Comparison of ENCODE assay signal across 14 cellular contexts in genomic region chr9:99359336-99359735, GRCh38.
DNase-seq lines count a peak whose midpoint lies in the region; ATAC-seq and TF ChIP-seq lines count a peak whose summit lies in the region.
"Had no signal": no experiment of that assay in that cellular context is flagged by ENCODE, and none has a peak within 500 bp of the region (broad histone marks: within the 10 kb centered on the region; RNA-seq: fewer than 3 reads in every experiment).

No MANE protein-coding gene starts in this region.

- H3K4me2 ChIP-seq in IMR-90 (ENCODE audit: low read depth, low read length) = no peak overlapping the region

- POLR2A ChIA-PET in IMR-90 (lab: Charles Lee; ENCODE audit: unreplicated experiment) = no interaction called here

- TF ChIP-seq RAD21 in IMR-90 (IDR thresholded peaks at IDR 0.05; ENCODE audit: low read length) = no peak

- no peak overlapping the region for H2BK120ac ChIP-seq in IMR-90 (ENCODE audit: low read depth, low read length)

- peaks cover 37% of the 10 kb centered on the region for H3K27me3 Mint-ChIP-seq in type B pancreatic cell

- H3K9me3 ChIP-seq in IMR-90 (ENCODE audit: control insufficient read depth, insufficient read depth, low read length) (no peaks in the 10 kb centered on the region), psoas muscle (no peaks in the 10 kb centered on the region)
- H3K9me3 ChIP-seq: HAP-1 had no signal

- H3K27ac ChIP-seq in IMR-90 (ENCODE audit: insufficient read depth, low read length) (no peak overlapping the region), psoas muscle (peak overlapping the region; percentile 85)

- H2AFZ ChIP-seq in IMR-90 (replicated peaks; ENCODE audit: low read length, poor library complexity) = peak overlapping the region; percentile 64

- H3K9ac ChIP-seq in IMR-90 (ENCODE audit: low read depth, low read length) = no peak overlapping the region

- in situ Hi-C loops in IMR-90 (cut with MboI; ENCODE audit: low sequenced_read_pairs) = no loop called here

- H4K8ac ChIP-seq in IMR-90 (ENCODE audit: low read depth in 2 of 2, low read length in 2 of 2) = no peak overlapping the region

- H3K4me1 ChIP-seq in IMR-90 (ENCODE audit: control insufficient read depth, insufficient read depth, low read length) = peaks cover 5% of the 10 kb centered on the region; the same call in 1 of the 2 replicates
- peaks cover 34% of the 10 kb centered on the region for H3K4me1 ChIP-seq in psoas muscle
- H3K4me1 ChIP-seq: HAP-1 had no signal

- no peak for ATAC-seq in IMR-90 (ENCODE audit: low read depth)
- peak; percentile 8 for ATAC-seq in left ventricle myocardium superior
- ATAC-seq in psoas muscle = peak in 3 of 4 donors; percentile 15 to 31 (median 27)
- ATAC-seq in HG03135 (IDR thresholded peaks at IDR 0.05; ENCODE audit: unreplicated experiment) = no peak

- no peak for TF ChIP-seq POLR2A in IMR-90 (IDR thresholded peaks at IDR 0.05; ENCODE audit: low read depth, low read length)

- H2BK5ac ChIP-seq in IMR-90 (ENCODE audit: low read depth, low read length, poor library complexity, severe bottlenecking) = no peak overlapping the region

- CTCF ChIA-PET in IMR-90 (lab: Yijun Ruan, JAX) = no interaction called here

- no peaks in the 10 kb centered on the region for H4K20me1 ChIP-seq in IMR-90 (ENCODE audit: insufficient read depth, low read length)

- H3K4ac ChIP-seq in IMR-90 (ENCODE audit: low read depth, low read length) = no peak overlapping the region

- no peak overlapping the region for H3K18ac ChIP-seq in IMR-90 (ENCODE audit: low read depth, low read length)

- no peak overlapping the region for H2BK20ac ChIP-seq in IMR-90 (ENCODE audit: low read depth, low read length)

- no peak overlapping the region for H4K5ac ChIP-seq in IMR-90 (ENCODE audit: low read depth, low read length)

- no peak overlapping the region for H3K4me3 Mint-ChIP-seq in type B pancreatic cell
- H3K4me3 Mint-ChIP-seq: CD8-positive, alpha-beta memory T cell had no signal

- H3K36me3 Mint-ChIP-seq in type B pancreatic cell = no peaks in the 10 kb centered on the region
- H3K36me3 Mint-ChIP-seq: CD8-positive, alpha-beta memory T cell had no signal

- dilution Hi-C loops in IMR-90 (cut with HindIII; ENCODE audit: low sequenced_read_pairs, unreplicated experiment) = no loop called here

- H3K79me1 ChIP-seq in IMR-90 (ENCODE audit: low read depth in 1 of 2, low read length in 2 of 2) = no peaks in the 10 kb centered on the region

- H3K14ac ChIP-seq in IMR-90 (replicated peaks; ENCODE audit: low read depth, low read length) = no peak overlapping the region

- no peaks in the 10 kb centered on the region for H3K36me3 ChIP-seq in IMR-90 (ENCODE audit: control insufficient read depth, insufficient read depth, low read length)
- H3K36me3 ChIP-seq in psoas muscle (ENCODE audit: insufficient read depth in 1 of 2, low read depth in 1 of 2) = no peaks in the 10 kb centered on the region
- H3K36me3 ChIP-seq: HAP-1 had no signal

- H2AK9ac ChIP-seq in IMR-90 (replicated peaks; ENCODE audit: low read depth, low read length, poor library complexity) = peak overlapping the region; percentile 9

- H2BK15ac ChIP-seq in IMR-90 (ENCODE audit: low read depth, low read length) = no peak overlapping the region

- WGBS in IMR-90 (ENCODE audit: extremely low coverage in 2 of 2, insufficient read length in 1 of 2), 2 experiments = 24% methylated on average over 7 of the region's 10 CpGs; no CpG with 5 or more reads in 1 of the 2 experiments
- 21 to 39% (median 21%) methylated on average over 10 of the region's 10 CpGs for WGBS in psoas muscle, 3 donors

- peaks cover 2% of the 10 kb centered on the region; the same call in 1 of the 2 replicates for H3K9me1 ChIP-seq in IMR-90 (ENCODE audit: insufficient read depth, low read length)

- H3K27me3 ChIP-seq in IMR-90 (ENCODE audit: control insufficient read depth, insufficient read depth, low read length) (peaks cover 11% of the 10 kb centered on the region), psoas muscle (ENCODE audit: insufficient read depth in 3 of 3, low read length in 2 of 3) (no peaks in the 10 kb centered on the region)

- H3K4me3 ChIP-seq in IMR-90 (ENCODE audit: insufficient read depth, low read depth, low read length) (no peak overlapping the region), psoas muscle (peak overlapping the region; percentile 5)
- H3K4me3 ChIP-seq: HAP-1 had no signal

- H3K23ac ChIP-seq in IMR-90 (ENCODE audit: low read depth, low read length) = no peak overlapping the region

- TF ChIP-seq CTCF in IMR-90 (conservative IDR thresholded peaks at IDR 0.05; ENCODE audit: low read depth, low read length) (no peak), psoas muscle (IDR thresholded peaks at IDR 0.05) (no peak), type B pancreatic cell (conservative IDR thresholded peaks at IDR 0.05) (no peak), GM20000 (IDR thresholded peaks at IDR 0.05; ENCODE audit: extremely low read depth, missing control alignments) (no peak)

- H3K4me1 Mint-ChIP-seq in type B pancreatic cell (ENCODE audit: unreplicated experiment) = no peaks in the 10 kb centered on the region
- H3K4me1 Mint-ChIP-seq: CD8-positive, alpha-beta memory T cell had no signal

- intact Hi-C loops in IMR-90 (cut with micrococcal nuclease) = no loop called here
- intact Hi-C loops in left ventricle myocardium superior (cut with micrococcal nuclease) = loop anchor here (5.0 kb wide), 1 partner anchor 463 kb away; the partner anchor contains the start of gene NR4A3
- intact Hi-C loops in psoas muscle (cut with DNase I) = loop anchor here in 1 of 2 donors (5.0 kb wide), 1 partner anchor 463 kb away; the partner anchor contains the start of gene NR4A3

- no peak overlapping the region for H2AK5ac ChIP-seq in IMR-90 (ENCODE audit: low read depth, low read length)

- no peaks in the 10 kb centered on the region for H3K9me3 Mint-ChIP-seq in type B pancreatic cell
- H3K9me3 Mint-ChIP-seq: CD8-positive, alpha-beta memory T cell had no signal

- no TSS peak for BruUV-seq in IMR-90 (replicated peaks; lab: Mats Ljungman, UMichigan)

- H3K56ac ChIP-seq in IMR-90 (ENCODE audit: extremely low read depth, insufficient read depth, low read length) = no peak overlapping the region

- H4K91ac ChIP-seq in IMR-90 (ENCODE audit: insufficient read depth, low read depth, low read length) = no peak overlapping the region

- no peak overlapping the region for H3K27ac Mint-ChIP-seq in type B pancreatic cell
- H3K27ac Mint-ChIP-seq: CD8-positive, alpha-beta memory T cell had no signal

- DNase-seq in IMR-90 (no peak), cerebellar nuclear complex (lab: John Stamatoyannopoulos, UW) (peak; percentile 53 to 68), left ventricle myocardium superior (no peak), psoas muscle (no peak), NCI-H2081 treated with DMSO at 0.1 percent for 48 hours (lab: John Stamatoyannopoulos, UW) (no peak), type B pancreatic cell (ENCODE audit: extremely low spot score, unreplicated experiment) (no peak), GM20000 (ENCODE audit: low spot score) (no peak)
- DNase-seq: ACHN; CD8-positive, alpha-beta memory T cell; MM.1S; NCI-H748 treated with DMSO at 0.1 percent for 48 hours; SIG-M5 had no signal

TF ChIP-seq in IMR-90, 13 proteins besides CTCF, POLR2A, EP300 and RAD21:
- TF ChIP-seq MAZ (IDR thresholded peaks at IDR 0.05; ENCODE audit: borderline replicate concordance, low read depth, low read length) (no peak), FOS (IDR thresholded peaks at IDR 0.05; ENCODE audit: low read depth, low read length) (no peak), CEBPB (IDR thresholded peaks at IDR 0.05; ENCODE audit: low read depth, low read length) (no peak), RFX5 (IDR thresholded peaks at IDR 0.05; ENCODE audit: low read depth, low read length) (no peak), MXI1 (IDR thresholded peaks at IDR 0.05; ENCODE audit: borderline replicate concordance, low read depth, low read length) (no peak), SMC3 (IDR thresholded peaks at IDR 0.05; ENCODE audit: low read depth, low read length) (no peak), MAFK (IDR thresholded peaks at IDR 0.05; ENCODE audit: low read depth, low read length) (no peak), BHLHE40 (IDR thresholded peaks at IDR 0.05; ENCODE audit: low read depth, low read length) (no peak), CHD1 (IDR thresholded peaks at IDR 0.05; ENCODE audit: low read depth, low read length) (no peak), RCOR1 (IDR thresholded peaks at IDR 0.05; ENCODE audit: insufficient replicate concordance, low read length) (no peak), ELK1 (IDR thresholded peaks at IDR 0.05; ENCODE audit: borderline replicate concordance, low read depth, low read length) (no peak), NFE2L2 (IDR thresholded peaks at IDR 0.05; ENCODE audit: low read depth, low read length) (no peak)
- TF ChIP-seq, protein P1, sequence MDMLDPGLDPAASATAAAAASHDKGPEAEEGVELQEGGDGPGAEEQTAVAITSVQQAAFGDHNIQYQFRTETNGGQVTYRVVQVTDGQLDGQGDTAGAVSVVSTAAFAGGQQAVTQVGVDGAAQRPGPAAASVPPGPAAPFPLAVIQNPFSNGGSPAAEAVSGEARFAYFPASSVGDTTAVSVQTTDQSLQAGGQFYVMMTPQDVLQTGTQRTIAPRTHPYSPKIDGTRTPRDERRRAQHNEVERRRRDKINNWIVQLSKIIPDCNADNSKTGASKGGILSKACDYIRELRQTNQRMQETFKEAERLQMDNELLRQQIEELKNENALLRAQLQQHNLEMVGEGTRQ (IDR thresholded peaks at IDR 0.05; ENCODE audit: low read depth, low read length) = no peak

Comparison
In these comparisons a context has a peak if more than half of its experiments do, and no peak if none do; other contexts are left out.
1. ATAC-seq: peak in left ventricle myocardium superior (single experiment) and psoas muscle (3 of 4); none in IMR-90 (single experiment) and HG03135 (single experiment).
2. DNase-seq: peak in cerebellar nuclear complex (2 of 2); none in IMR-90 (single experiment), left ventricle myocardium superior (single experiment), psoas muscle (0 of 2), NCI-H2081 treated with DMSO at 0.1 percent for 48 hours (single experiment), type B pancreatic cell (single experiment) and GM20000 (single experiment).